Comparison of ENCODE assay signal across 28 cellular contexts in genomic region chr6:105989178-105989577, GRCh38.
"Had no signal": no experiment of that assay in that cellular context is flagged by ENCODE, and none has a peak within 500 bp of the region (broad histone marks: within the 10 kb centered on the region; RNA-seq: fewer than 3 reads in every experiment).

No MANE protein-coding gene starts in this region.

- H3K4me3 Mint-ChIP-seq: stimulated activated effector memory CD8-positive, alpha-beta T cell treated with anti-CD3 and anti-CD28 coated beads, Interleukin-12 subunit alpha, Interleukin-12 subunit beta, amount 100 ng/mL, for 72 hours; stimulated activated naive B cell treated with anti-CD40 and anti-IgM and Interleukin-4, amounts not matched to agents 10 μg/mL and 1 μg/mL and 100 μg/mL, for 72 hours; stimulated activated naive CD8-positive, alpha-beta T cell treated with anti-CD3 and anti-CD28 coated beads, Interleukin-15, amount 100 ng/mL, for 72 hours; stimulated activated naive CD8-positive, alpha-beta T cell treated with anti-CD3 and anti-CD28 coated beads, Interleukin-15, Interleukin-2, amounts not matched to agents 100 ng/mL and 50 ng/mL, for 24 hours; type B pancreatic cell had no signal

- H3K27ac ChIP-seq: stomach, suprapubic skin, testis, thoracic aorta, thyroid gland, tibial artery, tibial nerve, transverse colon, upper lobe of left lung, upper lobe of right lung, uterus, vagina had no signal

- H3K27me3 ChIP-seq: testis, uterus, vagina had no signal

- H3K9me3 ChIP-seq: stomach, suprapubic skin, testis, thoracic aorta, thyroid gland, tibial artery, tibial nerve, transverse colon, upper lobe of left lung, upper lobe of right lung, uterus, vagina had no signal

- H3K27ac Mint-ChIP-seq: stimulated activated effector memory CD8-positive, alpha-beta T cell treated with anti-CD3 and anti-CD28 coated beads, Interleukin-12 subunit alpha, Interleukin-12 subunit beta, amount 100 ng/mL, for 72 hours; stimulated activated naive B cell treated with anti-CD40 and anti-IgM and Interleukin-4, amounts not matched to agents 10 μg/mL and 1 μg/mL and 100 μg/mL, for 72 hours; stimulated activated naive CD8-positive, alpha-beta T cell treated with anti-CD3 and anti-CD28 coated beads, Interleukin-15, amount 100 ng/mL, for 72 hours; stimulated activated naive CD8-positive, alpha-beta T cell treated with anti-CD3 and anti-CD28 coated beads, Interleukin-15, Interleukin-2, amounts not matched to agents 100 ng/mL and 50 ng/mL, for 24 hours; type B pancreatic cell had no signal

- ATAC-seq: stimulated activated effector memory CD8-positive, alpha-beta T cell treated with anti-CD3 and anti-CD28 coated beads, Interleukin-12 subunit alpha, Interleukin-12 subunit beta, amount 100 ng/mL, for 72 hours; stimulated activated naive B cell treated with anti-CD40 and anti-IgM and Interleukin-4, amounts not matched to agents 10 μg/mL and 1 μg/mL and 100 μg/mL, for 72 hours; stimulated activated naive CD8-positive, alpha-beta T cell treated with anti-CD3 and anti-CD28 coated beads, Interleukin-15, amount 100 ng/mL, for 72 hours; stimulated activated naive CD8-positive, alpha-beta T cell treated with anti-CD3 and anti-CD28 coated beads, Interleukin-15, Interleukin-2, amounts not matched to agents 100 U/mL and 50 U/mL, for 24 hours; upper lobe of right lung had no signal

- H3K36me3 Mint-ChIP-seq: stimulated activated naive B cell treated with anti-CD40 and anti-IgM and Interleukin-4, amounts not matched to agents 10 μg/mL and 1 μg/mL and 100 μg/mL, for 72 hours; type B pancreatic cell had no signal

- H3K4me1 ChIP-seq: uterus had no signal

- FAIRE-seq: urothelium cell line had no signal

- DNase-seq: stimulated activated CD4-positive, alpha-beta T cell treated with anti-CD3 and anti-CD28 coated beads, Interleukin-2, amount 100 ng/mL, for 48 hours; stimulated activated CD4-positive, alpha-beta T cell treated with anti-CD3 and anti-CD28 coated beads, Interleukin-4, amount 100 ng/mL, for 1 hour; stimulated activated CD4-positive, alpha-beta T cell treated with anti-CD3 and anti-CD28 coated beads, Interleukin-4, amount 100 ng/mL, for 24 hours; stimulated activated CD4-positive, alpha-beta T cell treated with anti-CD3 and anti-CD28 coated beads, Interleukin-4, amount 100 ng/mL, for 4 hours; stimulated activated CD8-positive, alpha-beta memory T cell treated with anti-CD3 and anti-CD28 coated beads, Interleukin-4, amount 100 ng/mL, for 48 hours; stimulated activated naive B cell treated with anti-CD40 and anti-IgM and Interleukin-4, amounts not matched to agents 10 μg/mL and 1 μg/mL and 100 μg/mL, for 72 hours; stimulated activated naive CD4-positive, alpha-beta T cell; stimulated activated naive CD4-positive, alpha-beta T cell treated with Interleukin-2 at 50 U/mL for 16 hours; stimulated activated naive CD8-positive, alpha-beta T cell treated with anti-CD3 and anti-CD28 coated beads, Interleukin-15, amount 100 ng/mL, for 72 hours; stimulated activated naive CD8-positive, alpha-beta T cell treated with anti-CD3 and anti-CD28 coated beads, Interleukin-15, Interleukin-2, amounts not matched to agents 100 U/mL and 50 U/mL, for 24 hours; stomach; substantia nigra; testis; thyroid gland; tibial artery; transverse colon; trophoblast cell; upper lobe of left lung; upper lobe of right lung; uterus had no signal

- H3K4me3 ChIP-seq: stomach, suprapubic skin, testis, thoracic aorta, thyroid gland, tibial artery, tibial nerve, transverse colon, upper lobe of left lung, upper lobe of right lung, uterus, vagina had no signal

- H3K36me3 ChIP-seq: stomach, suprapubic skin, thoracic aorta, thyroid gland, tibial artery, tibial nerve, transverse colon, upper lobe of left lung, upper lobe of right lung, uterus, vagina had no signal

- H3K9me3 Mint-ChIP-seq: stimulated activated effector memory CD8-positive, alpha-beta T cell treated with anti-CD3 and anti-CD28 coated beads, Interleukin-12 subunit alpha, Interleukin-12 subunit beta, amount 100 ng/mL, for 72 hours; stimulated activated naive B cell treated with anti-CD40 and anti-IgM and Interleukin-4, amounts not matched to agents 10 μg/mL and 1 μg/mL and 100 μg/mL, for 72 hours; stimulated activated naive CD8-positive, alpha-beta T cell treated with anti-CD3 and anti-CD28 coated beads, Interleukin-15, amount 100 ng/mL, for 72 hours; stimulated activated naive CD8-positive, alpha-beta T cell treated with anti-CD3 and anti-CD28 coated beads, Interleukin-15, Interleukin-2, amounts not matched to agents 100 ng/mL and 50 ng/mL, for 24 hours; type B pancreatic cell had no signal
